In the genomic region with DNA sequence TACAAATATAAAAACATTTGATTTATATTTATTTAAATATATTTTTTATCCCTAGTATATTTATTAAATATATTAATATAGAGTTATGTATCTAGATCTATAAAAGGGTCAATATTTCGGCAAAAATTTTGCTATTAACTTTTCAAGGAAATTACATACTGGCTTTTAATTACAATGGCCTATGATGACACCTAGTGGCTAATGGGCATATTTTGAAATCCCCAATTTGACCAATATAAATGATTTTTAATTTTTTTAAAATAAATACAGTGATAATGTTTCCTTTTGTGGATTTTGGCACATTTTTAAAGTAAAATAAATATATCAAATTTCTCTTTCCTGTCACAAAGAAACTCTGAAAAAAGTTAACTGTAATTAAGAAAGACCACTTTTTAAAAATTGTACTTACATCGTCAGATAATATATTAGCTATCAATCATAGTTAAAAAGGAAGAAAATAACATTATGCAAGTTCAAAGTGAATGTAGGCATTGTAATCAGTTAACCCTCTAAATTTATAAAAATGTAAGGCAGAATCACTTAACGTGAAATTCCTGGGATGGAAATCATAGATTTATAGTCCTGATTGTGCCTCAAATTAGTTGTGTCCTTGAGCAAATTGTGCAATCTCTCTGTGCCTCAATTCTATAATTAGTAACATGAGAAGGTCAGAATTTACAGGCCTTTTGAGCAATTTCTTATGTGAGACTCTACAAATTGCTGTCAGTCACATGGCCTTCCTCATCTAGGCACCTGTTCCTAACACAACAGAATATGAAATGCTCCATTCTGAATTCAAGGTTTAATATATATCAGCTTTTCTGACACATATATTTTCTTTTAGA, we compare ENCODE assay signal across 1 cellular context.
TF ChIP-seq lines count a peak whose summit lies in the region.

No MANE protein-coding gene starts in this region.

TF ChIP-seq in K562, 482 proteins besides CTCF, POLR2A, EP300 and RAD21:
- peak; percentile 45; the same call in 1 of the 2 replicates for TF ChIP-seq DEAF1 (CRISPR knock-in tag; IDR thresholded peaks at IDR 0.05)
- TF ChIP-seq SMARCB1 (IDR thresholded peaks at IDR 0.05; ENCODE audit: insufficient read length, low read depth): no peak
- TF ChIP-seq CEBPG (CRISPR knock-in tag; IDR thresholded peaks at IDR 0.05): no peak
- TF ChIP-seq CEBPG (tag; conservative IDR thresholded peaks at IDR 0.05 in 1 of 2, IDR thresholded peaks at IDR 0.05 in 1 of 2): peak; percentile 43 to 53; a peak in 2 of 4 replicates
- TF ChIP-seq CEBPB (tag; IDR thresholded peaks at IDR 0.05): peak; percentile 80
